Comparison of ENCODE assay signal across 10 cellular contexts in genomic region chr10:44978213-44978569, GRCh38. TPM values are rescaled to one million over a fixed set of nuclear protein-coding genes. Genes with fewer than 3 reads are reported as not detected.
DNase-seq lines count a peak whose midpoint lies in the region; ATAC-seq and TF ChIP-seq lines count a peak whose summit lies in the region.
"Had no signal": no experiment of that assay in that cellular context is flagged by ENCODE, and none has a peak within 500 bp of the region (broad histone marks: within the 10 kb centered on the region; RNA-seq: fewer than 3 reads in every experiment).

No MANE protein-coding gene starts in this region.

- H4K20me1 ChIP-seq in DOHH2 (ENCODE audit: control insufficient read depth, insufficient read depth, low read depth, low read length) = no peaks in the 10 kb centered on the region

- peaks cover 19% of the 10 kb centered on the region for H3K27me3 ChIP-seq in DOHH2 (ENCODE audit: control insufficient read depth, low read length)

- TF ChIP-seq CTCF in DOHH2 (IDR thresholded peaks at IDR 0.05; ENCODE audit: low read depth, low read length, poor library complexity, severe bottlenecking) (no peak), WTC11 (IDR thresholded peaks at IDR 0.05) (no peak), glutamatergic neuron (IDR thresholded peaks at IDR 0.05; ENCODE audit: partially characterized antibody, unreplicated experiment) (no peak), retinal pigment epithelial cell (conservative IDR thresholded peaks at IDR 0.05; ENCODE audit: low read depth, low read length) (no peak)

- H3K4me1 Mint-ChIP-seq in WTC11 (peaks cover 61% of the 10 kb centered on the region), glutamatergic neuron (ENCODE audit: low read depth, unreplicated experiment) (peaks cover 57% of the 10 kb centered on the region)

- no peaks in the 10 kb centered on the region for H3K9me2 ChIP-seq in DOHH2 (replicated peaks; ENCODE audit: control insufficient read depth, low read length)

- ATAC-seq in WTC11 (no peak), GM21723 (IDR thresholded peaks at IDR 0.05; ENCODE audit: unreplicated experiment) (no peak), GM21528 (IDR thresholded peaks at IDR 0.05; ENCODE audit: low FRiP score, unreplicated experiment) (no peak), HG02870 (IDR thresholded peaks at IDR 0.05; ENCODE audit: unreplicated experiment) (no peak), GM21529 (IDR thresholded peaks at IDR 0.05; ENCODE audit: unreplicated experiment) (no peak)

- H3K36me3 ChIP-seq in DOHH2 (ENCODE audit: control insufficient read depth, low read length) = no peaks in the 10 kb centered on the region

- H3K27me3 Mint-ChIP-seq in WTC11 (ENCODE audit: low read depth) = peaks cover 12% of the 10 kb centered on the region
- H3K27me3 Mint-ChIP-seq in glutamatergic neuron (ENCODE audit: unreplicated experiment) = peaks cover 18% of the 10 kb centered on the region

- no peaks in the 10 kb centered on the region for H3K9me3 ChIP-seq in DOHH2 (ENCODE audit: control insufficient read depth, insufficient read depth, low read length)

- no peaks in the 10 kb centered on the region for H3F3A ChIP-seq in DOHH2 (ENCODE audit: control insufficient read depth, insufficient read depth)

- no peak overlapping the region for H3K27ac ChIP-seq in DOHH2 (ENCODE audit: low read depth, low read length)

- CTCF ChIA-PET in WTC11 (lab: Charles Lee) = interaction anchor here (0.8 to 3.7 kb wide), 7 partner anchors 12 to 114 kb away, joined by 3 to 46 read pairs (median 5); partner anchors contain the start of gene RASSF4

- H3K36me3 Mint-ChIP-seq in WTC11 = no peaks in the 10 kb centered on the region
- no peaks in the 10 kb centered on the region for H3K36me3 Mint-ChIP-seq in glutamatergic neuron (ENCODE audit: unreplicated experiment)
- H3K36me3 Mint-ChIP-seq: naive B cell had no signal

- H3K4me2 ChIP-seq in DOHH2 (ENCODE audit: low read length) = peak overlapping the region; percentile 35

- H3K79me2 ChIP-seq in DOHH2 (ENCODE audit: control insufficient read depth, low read length) = no peaks in the 10 kb centered on the region

- H3K27ac Mint-ChIP-seq in WTC11 (no peak overlapping the region; the same call in 1 of the 2 replicates), glutamatergic neuron (ENCODE audit: unreplicated experiment) (peak overlapping the region; percentile 99)

- peaks cover 33% of the 10 kb centered on the region for H3K4me1 ChIP-seq in DOHH2 (ENCODE audit: control insufficient read depth, low read length)

- H3K9me3 Mint-ChIP-seq in WTC11 = no peaks in the 10 kb centered on the region
- peaks cover 28% of the 10 kb centered on the region for H3K9me3 Mint-ChIP-seq in glutamatergic neuron (ENCODE audit: unreplicated experiment)
- H3K9me3 Mint-ChIP-seq: naive B cell had no signal

- DNase-seq in WTC11 (ENCODE audit: low spot score) (no peak), glutamatergic neuron (no peak), retinal pigment epithelial cell (ENCODE audit: low read depth) (no peak)
- DNase-seq: cortex of kidney, naive B cell had no signal

- POLR2A ChIA-PET in WTC11 (lab: Charles Lee) = interaction anchor here (0.9 kb wide), 1 partner anchor 10 kb away, joined by 5 read pairs; no protein-coding TSS in a partner anchor

- H3K4me3 Mint-ChIP-seq in WTC11 (peak overlapping the region; percentile 22; the same call in 1 of the 2 replicates), glutamatergic neuron (ENCODE audit: unreplicated experiment) (peak overlapping the region; percentile 92)

- H3K4me3 ChIP-seq in DOHH2 (ENCODE audit: low read length) (no peak overlapping the region), retinal pigment epithelial cell (ENCODE audit: low read length) (peak overlapping the region; percentile 33)

TF ChIP-seq in WTC11, 78 proteins besides CTCF, POLR2A, EP300 and RAD21:
- TF ChIP-seq ETV6 (CRISPR knock-in tag; IDR thresholded peaks at IDR 0.05) (no peak), FOXP1 (CRISPR knock-in tag; IDR thresholded peaks at IDR 0.05; ENCODE audit: borderline replicate concordance) (no peak), ZNF121 (CRISPR knock-in tag; IDR thresholded peaks at IDR 0.05) (no peak), E2F1 (CRISPR knock-in tag; IDR thresholded peaks at IDR 0.05) (no peak), ZNF138 (CRISPR knock-in tag; conservative IDR thresholded peaks at IDR 0.05) (no peak), MXD4 (CRISPR knock-in tag; IDR thresholded peaks at IDR 0.05; ENCODE audit: borderline replicate concordance) (no peak), MYBL2 (CRISPR knock-in tag; IDR thresholded peaks at IDR 0.05) (no peak), RORB (CRISPR knock-in tag; IDR thresholded peaks at IDR 0.05) (no peak), NR3C1 (CRISPR knock-in tag; conservative IDR thresholded peaks at IDR 0.05; ENCODE audit: low read depth) (no peak), ZNF671 (CRISPR knock-in tag; IDR thresholded peaks at IDR 0.05) (no peak), ZNF232 (CRISPR knock-in tag; IDR thresholded peaks at IDR 0.05) (no peak), GRHL2 (CRISPR knock-in tag; IDR thresholded peaks at IDR 0.05; ENCODE audit: insufficient replicate concordance, severe bottlenecking) (no peak)
- TF ChIP-seq, protein P1, sequence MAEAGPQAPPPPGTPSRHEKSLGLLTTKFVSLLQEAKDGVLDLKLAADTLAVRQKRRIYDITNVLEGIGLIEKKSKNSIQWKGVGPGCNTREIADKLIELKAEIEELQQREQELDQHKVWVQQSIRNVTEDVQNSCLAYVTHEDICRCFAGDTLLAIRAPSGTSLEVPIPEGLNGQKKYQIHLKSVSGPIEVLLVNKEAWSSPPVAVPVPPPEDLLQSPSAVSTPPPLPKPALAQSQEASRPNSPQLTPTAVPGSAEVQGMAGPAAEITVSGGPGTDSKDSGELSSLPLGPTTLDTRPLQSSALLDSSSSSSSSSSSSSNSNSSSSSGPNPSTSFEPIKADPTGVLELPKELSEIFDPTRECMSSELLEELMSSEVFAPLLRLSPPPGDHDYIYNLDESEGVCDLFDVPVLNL (CRISPR knock-in tag; IDR thresholded peaks at IDR 0.05; ENCODE audit: borderline replicate concordance, low read depth) = no peak
- TF ChIP-seq, protein P2, sequence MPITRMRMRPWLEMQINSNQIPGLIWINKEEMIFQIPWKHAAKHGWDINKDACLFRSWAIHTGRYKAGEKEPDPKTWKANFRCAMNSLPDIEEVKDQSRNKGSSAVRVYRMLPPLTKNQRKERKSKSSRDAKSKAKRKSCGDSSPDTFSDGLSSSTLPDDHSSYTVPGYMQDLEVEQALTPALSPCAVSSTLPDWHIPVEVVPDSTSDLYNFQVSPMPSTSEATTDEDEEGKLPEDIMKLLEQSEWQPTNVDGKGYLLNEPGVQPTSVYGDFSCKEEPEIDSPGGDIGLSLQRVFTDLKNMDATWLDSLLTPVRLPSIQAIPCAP (CRISPR knock-in tag; IDR thresholded peaks at IDR 0.05) = no peak
- TF ChIP-seq, protein P3, sequence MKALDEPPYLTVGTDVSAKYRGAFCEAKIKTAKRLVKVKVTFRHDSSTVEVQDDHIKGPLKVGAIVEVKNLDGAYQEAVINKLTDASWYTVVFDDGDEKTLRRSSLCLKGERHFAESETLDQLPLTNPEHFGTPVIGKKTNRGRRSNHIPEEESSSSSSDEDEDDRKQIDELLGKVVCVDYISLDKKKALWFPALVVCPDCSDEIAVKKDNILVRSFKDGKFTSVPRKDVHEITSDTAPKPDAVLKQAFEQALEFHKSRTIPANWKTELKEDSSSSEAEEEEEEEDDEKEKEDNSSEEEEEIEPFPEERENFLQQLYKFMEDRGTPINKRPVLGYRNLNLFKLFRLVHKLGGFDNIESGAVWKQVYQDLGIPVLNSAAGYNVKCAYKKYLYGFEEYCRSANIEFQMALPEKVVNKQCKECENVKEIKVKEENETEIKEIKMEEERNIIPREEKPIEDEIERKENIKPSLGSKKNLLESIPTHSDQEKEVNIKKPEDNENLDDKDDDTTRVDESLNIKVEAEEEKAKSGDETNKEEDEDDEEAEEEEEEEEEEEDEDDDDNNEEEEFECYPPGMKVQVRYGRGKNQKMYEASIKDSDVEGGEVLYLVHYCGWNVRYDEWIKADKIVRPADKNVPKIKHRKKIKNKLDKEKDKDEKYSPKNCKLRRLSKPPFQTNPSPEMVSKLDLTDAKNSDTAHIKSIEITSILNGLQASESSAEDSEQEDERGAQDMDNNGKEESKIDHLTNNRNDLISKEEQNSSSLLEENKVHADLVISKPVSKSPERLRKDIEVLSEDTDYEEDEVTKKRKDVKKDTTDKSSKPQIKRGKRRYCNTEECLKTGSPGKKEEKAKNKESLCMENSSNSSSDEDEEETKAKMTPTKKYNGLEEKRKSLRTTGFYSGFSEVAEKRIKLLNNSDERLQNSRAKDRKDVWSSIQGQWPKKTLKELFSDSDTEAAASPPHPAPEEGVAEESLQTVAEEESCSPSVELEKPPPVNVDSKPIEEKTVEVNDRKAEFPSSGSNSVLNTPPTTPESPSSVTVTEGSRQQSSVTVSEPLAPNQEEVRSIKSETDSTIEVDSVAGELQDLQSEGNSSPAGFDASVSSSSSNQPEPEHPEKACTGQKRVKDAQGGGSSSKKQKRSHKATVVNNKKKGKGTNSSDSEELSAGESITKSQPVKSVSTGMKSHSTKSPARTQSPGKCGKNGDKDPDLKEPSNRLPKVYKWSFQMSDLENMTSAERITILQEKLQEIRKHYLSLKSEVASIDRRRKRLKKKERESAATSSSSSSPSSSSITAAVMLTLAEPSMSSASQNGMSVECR (CRISPR knock-in tag; IDR thresholded peaks at IDR 0.05; ENCODE audit: borderline replicate concordance) = no peak
TF ChIP-seq in WTC11: peak in this region for 0.

RNA-seq across cellular contexts. Expression of gene DEPP1, which starts 0.4 kb away (rescaled TPM):
- total RNA-seq in WTC11 (2021) (1.6 to 2.1 TPM (median 1.6 TPM) in 3 replicates), glutamatergic neuron (ENCODE audit: unreplicated experiment) (13.6 TPM)

RNA-seq across cellular contexts. Expression of gene RASSF4, which starts 18.6 kb away (rescaled TPM):
- 15.7 to 16.7 TPM (median 16.2 TPM) in 3 replicates for total RNA-seq in WTC11 (2021)
- total RNA-seq in glutamatergic neuron (ENCODE audit: unreplicated experiment) = 137 TPM

RNA-seq across cellular contexts. Expression of gene ZNF22, which starts 22.5 kb away (rescaled TPM):
- total RNA-seq in WTC11 (2021) (31.0 to 36.8 TPM (median 35.9 TPM) in 3 replicates), glutamatergic neuron (ENCODE audit: unreplicated experiment) (40.2 TPM)
